In genomic region chr5:56561-57290, GRCh38 we compare ENCODE assay signal across 1 cellular context.
TF ChIP-seq lines count a peak whose summit lies in the region.

No MANE protein-coding gene starts in this region.

TF ChIP-seq in K562, 482 proteins besides CTCF, POLR2A, EP300 and RAD21 (continued from another document):
- peak in 1 of 2 experiments; percentile 38; a peak in 1 of 4 replicates for TF ChIP-seq RCOR1 (IDR thresholded peaks at IDR 0.05; ENCODE audit: borderline replicate concordance in 1 of 2, low read depth in 2 of 2, low read length in 2 of 2)
- TF ChIP-seq MEF2A (IDR thresholded peaks at IDR 0.05; ENCODE audit: control insufficient read depth, low read depth, low read length) = no peak
- TF ChIP-seq ATF4 (CRISPR knock-in tag; IDR thresholded peaks at IDR 0.05) = no peak
- TF ChIP-seq JUND (IDR thresholded peaks at IDR 0.05; ENCODE audit: borderline replicate concordance, low read depth, low read length) = no peak
- peak; percentile 44; the same call in 1 of the 3 replicates for TF ChIP-seq JUND (tag; IDR thresholded peaks at IDR 0.05; ENCODE audit: borderline replicate concordance, low read depth, low read length)
